In genomic region chr16:13919330-13919682, GRCh38 we compare ENCODE assay signal across 1 cellular context.
TF ChIP-seq lines count a peak whose summit lies in the region.

No MANE protein-coding gene starts in this region.

TF ChIP-seq in HEK293, 187 proteins besides CTCF, POLR2A, EP300 and RAD21 (continued from another document):
- peak; percentile 32; the same call in 1 of the 2 replicates for TF ChIP-seq PATZ1 (tag by site-specific recombination; IDR thresholded peaks at IDR 0.05)
